Comparison of ENCODE assay signal across 11 cellular contexts in the genomic region with DNA sequence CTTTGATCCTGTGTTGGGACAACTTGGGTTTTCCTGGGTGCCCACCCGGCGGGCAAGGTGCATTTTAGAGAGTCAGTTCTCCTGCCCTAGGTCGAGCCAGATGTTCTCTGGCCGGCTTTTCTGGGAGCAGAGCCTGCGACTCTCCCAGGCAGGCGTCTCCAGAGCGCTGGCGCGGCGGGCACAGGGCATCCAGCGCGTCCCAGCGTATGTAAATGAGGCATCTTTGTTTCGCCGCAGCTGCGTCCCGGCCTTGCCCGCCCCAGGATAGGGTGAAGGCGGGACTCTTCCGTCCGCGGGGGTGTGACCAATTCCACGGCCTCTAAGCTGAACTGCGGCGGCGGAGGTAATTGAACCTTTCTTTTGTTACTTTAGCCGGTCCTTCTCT. TPM values are rescaled to one million over a fixed set of nuclear protein-coding genes. Genes with fewer than 3 reads are reported as not detected.
DNase-seq lines count a peak whose midpoint lies in the region; ATAC-seq, FAIRE-seq and TF ChIP-seq lines count a peak whose summit lies in the region.
"Had no signal": no experiment of that assay in that cellular context is flagged by ENCODE, and none has a peak within 500 bp of the region (broad histone marks: within the 10 kb centered on the region; RNA-seq: fewer than 3 reads in every experiment).

No MANE protein-coding gene starts in this region.

- ATAC-seq in GM18873 (IDR thresholded peaks at IDR 0.05; ENCODE audit: low FRiP score, unreplicated experiment) (no peak), HG02938 (IDR thresholded peaks at IDR 0.05; ENCODE audit: unreplicated experiment) (no peak)
- ATAC-seq: PC-3 had no signal

- H3K36me3 Mint-ChIP-seq in neural crest cell (ENCODE audit: low read depth): no peaks in the 10 kb centered on the region

- no peak for TF ChIP-seq CTCF in neural crest cell (conservative IDR thresholded peaks at IDR 0.05)

- H3K27me3 Mint-ChIP-seq in neural crest cell (ENCODE audit: low read depth): peaks cover 57% of the 10 kb centered on the region

- H3K4me1 Mint-ChIP-seq in neural crest cell: peaks cover 55% of the 10 kb centered on the region

- H3K9me3 Mint-ChIP-seq in neural crest cell: no peaks in the 10 kb centered on the region

- no peak for FAIRE-seq in frontal cortex (lab: Jason Lieb, UNC)

- peak overlapping the region; percentile 88 for H3K4me3 Mint-ChIP-seq in neural crest cell
- H3K4me3 Mint-ChIP-seq: activated CD4-positive, alpha-beta T cell treated with anti-CD3 and anti-CD28 coated beads, Interleukin-2, amount 10 ng/mL, durations not matched to agents 24 days and 14 days had no signal

- DNase-seq in ELF-1 (ENCODE audit: low read depth, low spot score) (peak; percentile 63), NCI-H774 (lab: John Stamatoyannopoulos, UW) (peak; percentile 93), glomerular visceral epithelial cell (ENCODE audit: extremely low spot score) (peak; percentile 24), neural crest cell (ENCODE audit: low read depth, low spot score) (peak; percentile 52), frontal cortex (ENCODE audit: low spot score in 2 of 2) (no peak), GOT3 (lab: John Stamatoyannopoulos, UW) (no peak)
- DNase-seq: activated CD4-positive, alpha-beta T cell treated with anti-CD3 and anti-CD28 coated beads, Interleukin-2, amount 10 ng/mL, durations not matched to agents 24 days and 14 days; PC-3 had no signal

- peak overlapping the region; percentile 57 for H3K27ac Mint-ChIP-seq in neural crest cell (ENCODE audit: unreplicated experiment)

RNA-seq across cellular contexts. Expression of a gene that starts 9.1 kb away (rescaled TPM):
- total RNA-seq in neural crest cell (10.5 and 11.0 TPM in 2 replicates), frontal cortex (130 TPM)
- total RNA-seq: activated CD4-positive, alpha-beta T cell treated with anti-CD3 and anti-CD28 coated beads, Interleukin-2, amount 10 ng/mL, durations not matched to agents 24 days and 14 days; Daoy had no signal

Comparison
In these comparisons a context has a peak if more than half of its experiments do, and no peak if none do; other contexts are left out.
1. DNase-seq: peak in ELF-1 (single experiment), NCI-H774 (single experiment), glomerular visceral epithelial cell (single experiment) and neural crest cell (single experiment); none in frontal cortex (0 of 2) and GOT3 (single experiment).
2. RNA of a gene that starts 9.1 kb away (total RNA-seq): 130 TPM in frontal cortex (single experiment); 10.5 to 11.0 TPM in neural crest cell; every median in the first group is over 10 times any median in the second.